ENCODE assay signal across 1 cellular context in the genomic region with DNA sequence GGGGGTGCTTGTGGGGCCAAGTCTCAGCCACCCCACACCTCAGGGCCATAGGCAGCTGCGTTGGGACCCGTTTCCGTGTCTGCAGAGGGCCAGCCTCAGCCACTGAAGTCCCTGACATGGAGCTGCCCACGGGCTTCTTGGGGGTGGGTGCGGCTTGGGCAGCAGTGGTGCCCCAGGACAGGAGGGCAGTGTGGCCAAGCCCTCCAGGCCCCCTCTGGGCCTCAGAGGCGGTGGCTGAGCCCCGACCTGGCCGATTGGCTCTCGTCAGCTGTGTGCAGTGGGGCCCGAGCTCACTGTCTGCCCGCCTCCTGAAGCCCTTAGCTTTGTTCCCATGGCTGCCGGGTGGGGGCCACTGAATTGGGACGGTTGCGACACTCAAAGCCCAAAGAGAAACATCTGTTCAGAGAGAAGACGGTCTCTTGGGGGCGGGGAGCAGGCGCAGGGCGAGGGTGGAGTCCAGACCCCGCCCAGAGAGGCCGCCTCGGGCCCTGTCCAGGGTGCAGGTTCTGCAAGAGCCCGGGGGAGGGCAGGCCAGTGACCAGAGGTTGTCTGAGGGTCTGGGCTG.
A peak's percentile ranks its signal among the peaks of the same experiment; 100 is the strongest.
TF ChIP-seq lines count a peak whose summit lies in the region.

No MANE protein-coding gene starts in this region.

TF ChIP-seq in K562, 482 proteins besides CTCF, POLR2A, EP300 and RAD21:
- no peak for TF ChIP-seq LARP7 (IDR thresholded peaks at IDR 0.05)
- TF ChIP-seq CEBPG (CRISPR knock-in tag; IDR thresholded peaks at IDR 0.05) = peak; percentile 42; the same call in 1 of the 2 replicates
- no peak for TF ChIP-seq CEBPG (tag; conservative IDR thresholded peaks at IDR 0.05 in 1 of 2, IDR thresholded peaks at IDR 0.05 in 1 of 2)
- TF ChIP-seq POLR2G (IDR thresholded peaks at IDR 0.05; ENCODE audit: low read depth, low read length) = peak; percentile 8; the same call in 1 of the 2 replicates
- TF ChIP-seq, protein P1, sequence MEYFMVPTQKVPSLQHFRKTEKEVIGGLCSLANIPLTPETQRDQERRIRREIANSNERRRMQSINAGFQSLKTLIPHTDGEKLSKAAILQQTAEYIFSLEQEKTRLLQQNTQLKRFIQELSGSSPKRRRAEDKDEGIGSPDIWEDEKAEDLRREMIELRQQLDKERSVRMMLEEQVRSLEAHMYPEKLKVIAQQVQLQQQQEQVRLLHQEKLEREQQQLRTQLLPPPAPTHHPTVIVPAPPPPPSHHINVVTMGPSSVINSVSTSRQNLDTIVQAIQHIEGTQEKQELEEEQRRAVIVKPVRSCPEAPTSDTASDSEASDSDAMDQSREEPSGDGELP (CRISPR knock-in tag; IDR thresholded peaks at IDR 0.05; ENCODE audit: borderline replicate concordance) = peak; percentile 56; the same call in 1 of the 2 replicates
- TF ChIP-seq ZSCAN32 (CRISPR knock-in tag; IDR thresholded peaks at IDR 0.05) = no peak
- TF ChIP-seq, protein P2, sequence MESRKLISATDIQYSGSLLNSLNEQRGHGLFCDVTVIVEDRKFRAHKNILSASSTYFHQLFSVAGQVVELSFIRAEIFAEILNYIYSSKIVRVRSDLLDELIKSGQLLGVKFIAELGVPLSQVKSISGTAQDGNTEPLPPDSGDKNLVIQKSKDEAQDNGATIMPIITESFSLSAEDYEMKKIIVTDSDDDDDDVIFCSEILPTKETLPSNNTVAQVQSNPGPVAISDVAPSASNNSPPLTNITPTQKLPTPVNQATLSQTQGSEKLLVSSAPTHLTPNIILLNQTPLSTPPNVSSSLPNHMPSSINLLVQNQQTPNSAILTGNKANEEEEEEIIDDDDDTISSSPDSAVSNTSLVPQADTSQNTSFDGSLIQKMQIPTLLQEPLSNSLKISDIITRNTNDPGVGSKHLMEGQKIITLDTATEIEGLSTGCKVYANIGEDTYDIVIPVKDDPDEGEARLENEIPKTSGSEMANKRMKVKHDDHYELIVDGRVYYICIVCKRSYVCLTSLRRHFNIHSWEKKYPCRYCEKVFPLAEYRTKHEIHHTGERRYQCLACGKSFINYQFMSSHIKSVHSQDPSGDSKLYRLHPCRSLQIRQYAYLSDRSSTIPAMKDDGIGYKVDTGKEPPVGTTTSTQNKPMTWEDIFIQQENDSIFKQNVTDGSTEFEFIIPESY (CRISPR knock-in tag; IDR thresholded peaks at IDR 0.05) = peak; percentile 79
- peak; percentile 24 to 30; a peak in 1 of 4 replicates for TF ChIP-seq NRF1 (conservative IDR thresholded peaks at IDR 0.05 in 1 of 2, IDR thresholded peaks at IDR 0.05 in 1 of 2)
- peak; percentile 88 for TF ChIP-seq CEBPB (tag; IDR thresholded peaks at IDR 0.05)
- TF ChIP-seq RBFOX2 (IDR thresholded peaks at IDR 0.05; ENCODE audit: low read depth, low read length) = peak; percentile 20; the same call in 1 of the 2 replicates
